Comparison of ENCODE assay signal across 8 cellular contexts in genomic region chr1:17207966-17208418, GRCh38. TPM values are rescaled to one million over a fixed set of nuclear protein-coding genes. Genes with fewer than 3 reads are reported as not detected.
A peak's percentile ranks its signal among the peaks of the same experiment; 100 is the strongest.
DNase-seq lines count a peak whose midpoint lies in the region; ATAC-seq and TF ChIP-seq lines count a peak whose summit lies in the region.

No MANE protein-coding gene starts in this region.

- H3K4me3 ChIP-seq in ascending aorta = no peak overlapping the region

- H3K36me3 Mint-ChIP-seq in activated B cell treated with CpG ODN at 0.5 μM for 24 hours (ENCODE audit: low read depth) = no peaks in the 10 kb centered on the region

- CTCF ChIA-PET in activated B cell treated with CpG ODN at 0.5 μM for 24 hours (lab: Charles Lee) = interaction anchor here (1.3 to 1.7 kb wide), 4 partner anchors 29 to 83 kb away, joined by 3 to 8 read pairs (median 4); no protein-coding TSS in a partner anchor

- H3K4me1 ChIP-seq in ascending aorta = no peaks in the 10 kb centered on the region

- peak overlapping the region; percentile 42 for H3K4me3 Mint-ChIP-seq in activated B cell treated with CpG ODN at 0.5 μM for 24 hours

- H3K27me3 ChIP-seq in ascending aorta = no peaks in the 10 kb centered on the region

- intact Hi-C loops in activated B cell treated with CpG ODN at 0.5 μM for 24 hours (cut with micrococcal nuclease) (loop anchor here (1.0 to 2.0 kb wide), 2 partner anchors 67 to 79 kb away; no protein-coding TSS in a partner anchor), ascending aorta (cut with DNase I) (no loop called here)

- peaks cover 30% of the 10 kb centered on the region for H3K4me1 Mint-ChIP-seq in activated B cell treated with CpG ODN at 0.5 μM for 24 hours

- H3K27ac ChIP-seq in epithelial cell of prostate (peak overlapping the region; percentile 62), ascending aorta (no peak overlapping the region)

- no peaks in the 10 kb centered on the region for H3K9me3 Mint-ChIP-seq in activated B cell treated with CpG ODN at 0.5 μM for 24 hours

- peak overlapping the region; percentile 64 for H3K27ac Mint-ChIP-seq in activated B cell treated with CpG ODN at 0.5 μM for 24 hours

- POLR2A ChIA-PET in activated B cell treated with CpG ODN at 0.5 μM for 24 hours (lab: Charles Lee) = interaction anchor here (0.6 to 1.9 kb wide), 9 partner anchors 8 to 230 kb away, joined by 3 to 12 read pairs (median 6); no protein-coding TSS in a partner anchor

- TF ChIP-seq CTCF in GM13976 (IDR thresholded peaks at IDR 0.05; ENCODE audit: borderline replicate concordance, control extremely low read depth, extremely low read depth, insufficient read depth, missing control alignments) = no peak
- no peak for TF ChIP-seq CTCF in activated B cell treated with CpG ODN at 0.5 μM for 24 hours (IDR thresholded peaks at IDR 0.05)
- no peak for TF ChIP-seq CTCF in ascending aorta (IDR thresholded peaks at IDR 0.05)

- H3K36me3 ChIP-seq in ascending aorta = no peaks in the 10 kb centered on the region

- H3K27me3 Mint-ChIP-seq in activated B cell treated with CpG ODN at 0.5 μM for 24 hours = peaks cover 5% of the 10 kb centered on the region

- ATAC-seq in HG03354 (IDR thresholded peaks at IDR 0.05; ENCODE audit: poor library complexity, severe bottlenecking, unreplicated experiment) = peak; percentile 65
- ATAC-seq in activated B cell treated with CpG ODN at 0.5 μM for 24 hours (ENCODE audit: low read depth) = peak; percentile 83
- no peak for ATAC-seq in GM18519 (IDR thresholded peaks at IDR 0.05; ENCODE audit: low FRiP score, unreplicated experiment)

- DNase-seq in GM13976 (ENCODE audit: low spot score) (peak; percentile 84), activated B cell treated with CpG ODN at 0.5 μM for 24 hours (peak; percentile 43), epithelial cell of prostate (ENCODE audit: low read depth, low spot score) (no peak), NCI-H2107 treated with DMSO at 0.1 percent for 48 hours (lab: John Stamatoyannopoulos, UW; ENCODE audit: unreplicated experiment) (no peak), ascending aorta (ENCODE audit: low spot score in 2 of 2) (no peak)
- peak; percentile 30 to 60 (median 39) for DNase-seq in stimulated activated CD4-positive, alpha-beta T cell treated with anti-CD3 and anti-CD28 coated beads, TNF-alpha, amount 100 ng/mL, for 24 hours (ENCODE audit: low read depth in 3 of 3)

- H3K9me3 ChIP-seq in ascending aorta = no peaks in the 10 kb centered on the region

- in situ Hi-C loops in GM13976 (cut with MboI; ENCODE audit: low sequenced_read_pairs, unreplicated experiment) = no loop called here

RNA-seq across cellular contexts. Expression of gene PADI1, which starts 3.1 kb away (rescaled TPM):
- total RNA-seq in activated B cell treated with CpG ODN at 0.5 μM for 24 hours (not detected in 2 replicates), ascending aorta (not detected)

RNA-seq across cellular contexts. Expression of gene PADI3, which starts 40.9 kb away (rescaled TPM):
- total RNA-seq in activated B cell treated with CpG ODN at 0.5 μM for 24 hours (not detected in 2 replicates), ascending aorta (not detected)

Comparison
In these comparisons a context has a peak if more than half of its experiments do, and no peak if none do; other contexts are left out.
1. DNase-seq: peak in GM13976 (single experiment), activated B cell treated with CpG ODN at 0.5 μM for 24 hours (single experiment) and stimulated activated CD4-positive, alpha-beta T cell treated with anti-CD3 and anti-CD28 coated beads, TNF-alpha, amount 100 ng/mL, for 24 hours (3 of 3); none in epithelial cell of prostate (single experiment), NCI-H2107 treated with DMSO at 0.1 percent for 48 hours (single experiment) and ascending aorta (0 of 2).